In genomic region chr2:43985359-43985758, GRCh38 we compare ENCODE assay signal across 1 cellular context.
TF ChIP-seq lines count a peak whose summit lies in the region.

No MANE protein-coding gene starts in this region.

TF ChIP-seq in K562, 482 proteins besides CTCF, POLR2A, EP300 and RAD21 (continued from another document and continues in another):
- TF ChIP-seq ZNF449 (CRISPR knock-in tag; IDR thresholded peaks at IDR 0.05) (no peak), KDM2B (CRISPR knock-in tag; IDR thresholded peaks at IDR 0.05) (no peak), SAFB (IDR thresholded peaks at IDR 0.05; ENCODE audit: borderline replicate concordance, low read depth, low read length) (no peak), CEBPB (tag; IDR thresholded peaks at IDR 0.05) (peak; percentile 41; the same call in 1 of the 2 replicates), PCBP2 (IDR thresholded peaks at IDR 0.05; ENCODE audit: low read depth, low read length, poor library complexity, severe bottlenecking) (no peak), XRCC5 (IDR thresholded peaks at IDR 0.05; ENCODE audit: low read depth, low read length) (no peak), GABPB2 (CRISPR knock-in tag; conservative IDR thresholded peaks at IDR 0.05) (no peak), SUPT5H (IDR thresholded peaks at IDR 0.05) (peak; percentile 57), PCBP1 (IDR thresholded peaks at IDR 0.05; ENCODE audit: low read depth, low read length, poor library complexity, severe bottlenecking) (no peak), FOXM1 (IDR thresholded peaks at IDR 0.05; ENCODE audit: low read depth) (no peak), FOXM1 (CRISPR knock-in tag; IDR thresholded peaks at IDR 0.05; ENCODE audit: low read depth) (no peak), NR2C2 (CRISPR knock-in tag; IDR thresholded peaks at IDR 0.05) (no peak), NR2C2 (tag; IDR thresholded peaks at IDR 0.05) (peak; percentile 41; the same call in 1 of the 2 replicates), TSC22D4 (tag; IDR thresholded peaks at IDR 0.05) (no peak), ZFP91 (CRISPR knock-in tag; IDR thresholded peaks at IDR 0.05) (no peak), MTA2 (IDR thresholded peaks at IDR 0.05; ENCODE audit: low read depth) (no peak), ZNF24 (IDR thresholded peaks at IDR 0.05) (no peak), NR2C1 (IDR thresholded peaks at IDR 0.05) (no peak), NR2C1 (tag; IDR thresholded peaks at IDR 0.05) (peak; percentile 62), CREBBP (IDR thresholded peaks at IDR 0.05; ENCODE audit: low read depth, low read length) (no peak), ZNF239 (CRISPR knock-in tag; IDR thresholded peaks at IDR 0.05) (0 out of 2 replicates have a peak, but pooled peaks have one; percentile 10), ZNF23 (CRISPR knock-in tag; IDR thresholded peaks at IDR 0.05) (no peak), ZBTB17 (CRISPR knock-in tag; IDR thresholded peaks at IDR 0.05) (no peak), BDP1 (IDR thresholded peaks at IDR 0.05; ENCODE audit: insufficient read depth, insufficient read length) (no peak), HDAC8 (tag; IDR thresholded peaks at IDR 0.05) (peak; percentile 48; the same call in 1 of the 2 replicates), NR4A1 (CRISPR knock-in tag; IDR thresholded peaks at IDR 0.05) (no peak), NR4A1 (tag; IDR thresholded peaks at IDR 0.05) (0 out of 2 replicates have a peak, but pooled peaks have one; percentile 64), SOX6 (IDR thresholded peaks at IDR 0.05) (no peak), MLLT1 (IDR thresholded peaks at IDR 0.05) (no peak), SMAD4 (CRISPR knock-in tag; conservative IDR thresholded peaks at IDR 0.05) (peak; percentile 67; the same call in 1 of the 2 replicates), CHAMP1 (IDR thresholded peaks at IDR 0.05) (no peak), SNIP1 (IDR thresholded peaks at IDR 0.05; ENCODE audit: low read depth) (no peak), GABPA (tag; conservative IDR thresholded peaks at IDR 0.05; ENCODE audit: low read depth) (no peak), ZNF584 (CRISPR knock-in tag; IDR thresholded peaks at IDR 0.05; ENCODE audit: low read depth) (peak; percentile 90), MEF2D (tag; conservative IDR thresholded peaks at IDR 0.05; ENCODE audit: low read depth) (0 out of 2 replicates have a peak, but pooled peaks have one; percentile 49), E2F8 (IDR thresholded peaks at IDR 0.05; ENCODE audit: low read depth, partially characterized antibody) (peak; percentile 45), YY1 (IDR thresholded peaks at IDR 0.05; ENCODE audit: borderline replicate concordance in 1 of 3, control insufficient read depth in 1 of 3, extremely low read depth in 1 of 3, insufficient read depth in 3 of 3, insufficient read length in 1 of 3, insufficient replicate concordance in 2 of 3, low read depth in 1 of 3, low read length in 2 of 3) (no peak), KLF1 (tag; IDR thresholded peaks at IDR 0.05) (no peak), CTBP1 (IDR thresholded peaks at IDR 0.05; ENCODE audit: borderline replicate concordance) (0 out of 2 replicates have a peak, but pooled peaks have one; percentile 39), PYGO2 (tag; IDR thresholded peaks at IDR 0.05) (no peak)
- TF ChIP-seq, protein P1, sequence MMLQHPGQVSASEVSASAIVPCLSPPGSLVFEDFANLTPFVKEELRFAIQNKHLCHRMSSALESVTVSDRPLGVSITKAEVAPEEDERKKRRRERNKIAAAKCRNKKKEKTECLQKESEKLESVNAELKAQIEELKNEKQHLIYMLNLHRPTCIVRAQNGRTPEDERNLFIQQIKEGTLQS (IDR thresholded peaks at IDR 0.05): peak; percentile 91
- TF ChIP-seq, protein P1 (CRISPR knock-in tag; conservative IDR thresholded peaks at IDR 0.05): no peak
- TF ChIP-seq, protein P2, sequence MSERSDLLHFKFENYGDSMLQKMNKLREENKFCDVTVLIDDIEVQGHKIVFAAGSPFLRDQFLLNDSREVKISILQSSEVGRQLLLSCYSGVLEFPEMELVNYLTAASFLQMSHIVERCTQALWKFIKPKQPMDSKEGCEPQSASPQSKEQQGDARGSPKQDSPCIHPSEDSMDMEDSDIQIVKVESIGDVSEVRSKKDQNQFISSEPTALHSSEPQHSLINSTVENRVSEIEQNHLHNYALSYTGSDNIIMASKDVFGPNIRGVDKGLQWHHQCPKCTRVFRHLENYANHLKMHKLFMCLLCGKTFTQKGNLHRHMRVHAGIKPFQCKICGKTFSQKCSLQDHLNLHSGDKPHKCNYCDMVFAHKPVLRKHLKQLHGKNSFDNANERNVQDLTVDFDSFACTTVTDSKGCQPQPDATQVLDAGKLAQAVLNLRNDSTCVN (CRISPR knock-in tag; IDR thresholded peaks at IDR 0.05): no peak
- TF ChIP-seq, protein P3, sequence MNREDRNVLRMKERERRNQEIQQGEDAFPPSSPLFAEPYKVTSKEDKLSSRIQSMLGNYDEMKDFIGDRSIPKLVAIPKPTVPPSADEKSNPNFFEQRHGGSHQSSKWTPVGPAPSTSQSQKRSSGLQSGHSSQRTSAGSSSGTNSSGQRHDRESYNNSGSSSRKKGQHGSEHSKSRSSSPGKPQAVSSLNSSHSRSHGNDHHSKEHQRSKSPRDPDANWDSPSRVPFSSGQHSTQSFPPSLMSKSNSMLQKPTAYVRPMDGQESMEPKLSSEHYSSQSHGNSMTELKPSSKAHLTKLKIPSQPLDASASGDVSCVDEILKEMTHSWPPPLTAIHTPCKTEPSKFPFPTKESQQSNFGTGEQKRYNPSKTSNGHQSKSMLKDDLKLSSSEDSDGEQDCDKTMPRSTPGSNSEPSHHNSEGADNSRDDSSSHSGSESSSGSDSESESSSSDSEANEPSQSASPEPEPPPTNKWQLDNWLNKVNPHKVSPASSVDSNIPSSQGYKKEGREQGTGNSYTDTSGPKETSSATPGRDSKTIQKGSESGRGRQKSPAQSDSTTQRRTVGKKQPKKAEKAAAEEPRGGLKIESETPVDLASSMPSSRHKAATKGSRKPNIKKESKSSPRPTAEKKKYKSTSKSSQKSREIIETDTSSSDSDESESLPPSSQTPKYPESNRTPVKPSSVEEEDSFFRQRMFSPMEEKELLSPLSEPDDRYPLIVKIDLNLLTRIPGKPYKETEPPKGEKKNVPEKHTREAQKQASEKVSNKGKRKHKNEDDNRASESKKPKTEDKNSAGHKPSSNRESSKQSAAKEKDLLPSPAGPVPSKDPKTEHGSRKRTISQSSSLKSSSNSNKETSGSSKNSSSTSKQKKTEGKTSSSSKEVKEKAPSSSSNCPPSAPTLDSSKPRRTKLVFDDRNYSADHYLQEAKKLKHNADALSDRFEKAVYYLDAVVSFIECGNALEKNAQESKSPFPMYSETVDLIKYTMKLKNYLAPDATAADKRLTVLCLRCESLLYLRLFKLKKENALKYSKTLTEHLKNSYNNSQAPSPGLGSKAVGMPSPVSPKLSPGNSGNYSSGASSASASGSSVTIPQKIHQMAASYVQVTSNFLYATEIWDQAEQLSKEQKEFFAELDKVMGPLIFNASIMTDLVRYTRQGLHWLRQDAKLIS (CRISPR knock-in tag; IDR thresholded peaks at IDR 0.05): no peak
- TF ChIP-seq, protein P4, sequence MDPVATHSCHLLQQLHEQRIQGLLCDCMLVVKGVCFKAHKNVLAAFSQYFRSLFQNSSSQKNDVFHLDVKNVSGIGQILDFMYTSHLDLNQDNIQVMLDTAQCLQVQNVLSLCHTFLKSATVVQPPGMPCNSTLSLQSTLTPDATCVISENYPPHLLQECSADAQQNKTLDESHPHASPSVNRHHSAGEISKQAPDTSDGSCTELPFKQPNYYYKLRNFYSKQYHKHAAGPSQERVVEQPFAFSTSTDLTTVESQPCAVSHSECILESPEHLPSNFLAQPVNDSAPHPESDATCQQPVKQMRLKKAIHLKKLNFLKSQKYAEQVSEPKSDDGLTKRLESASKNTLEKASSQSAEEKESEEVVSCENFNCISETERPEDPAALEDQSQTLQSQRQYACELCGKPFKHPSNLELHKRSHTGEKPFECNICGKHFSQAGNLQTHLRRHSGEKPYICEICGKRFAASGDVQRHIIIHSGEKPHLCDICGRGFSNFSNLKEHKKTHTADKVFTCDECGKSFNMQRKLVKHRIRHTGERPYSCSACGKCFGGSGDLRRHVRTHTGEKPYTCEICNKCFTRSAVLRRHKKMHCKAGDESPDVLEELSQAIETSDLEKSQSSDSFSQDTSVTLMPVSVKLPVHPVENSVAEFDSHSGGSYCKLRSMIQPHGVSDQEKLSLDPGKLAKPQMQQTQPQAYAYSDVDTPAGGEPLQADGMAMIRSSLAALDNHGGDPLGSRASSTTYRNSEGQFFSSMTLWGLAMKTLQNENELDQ (CRISPR knock-in tag; IDR thresholded peaks at IDR 0.05; ENCODE audit: borderline replicate concordance): no peak
- TF ChIP-seq, protein P5, sequence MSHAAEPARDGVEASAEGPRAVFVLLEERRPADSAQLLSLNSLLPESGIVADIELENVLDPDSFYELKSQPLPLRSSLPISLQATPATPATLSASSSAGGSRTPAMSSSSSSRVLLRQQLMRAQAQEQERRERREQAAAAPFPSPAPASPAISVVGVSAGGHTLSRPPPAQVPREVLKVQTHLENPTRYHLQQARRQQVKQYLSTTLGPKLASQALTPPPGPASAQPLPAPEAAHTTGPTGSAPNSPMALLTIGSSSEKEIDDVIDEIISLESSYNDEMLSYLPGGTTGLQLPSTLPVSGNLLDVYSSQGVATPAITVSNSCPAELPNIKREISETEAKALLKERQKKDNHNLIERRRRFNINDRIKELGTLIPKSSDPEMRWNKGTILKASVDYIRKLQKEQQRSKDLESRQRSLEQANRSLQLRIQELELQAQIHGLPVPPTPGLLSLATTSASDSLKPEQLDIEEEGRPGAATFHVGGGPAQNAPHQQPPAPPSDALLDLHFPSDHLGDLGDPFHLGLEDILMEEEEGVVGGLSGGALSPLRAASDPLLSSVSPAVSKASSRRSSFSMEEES (CRISPR knock-in tag; IDR thresholded peaks at IDR 0.05): no peak
